24 cellular contexts compared by ENCODE assay signal in genomic region chr2:12202301-12202700, GRCh38.
DNase-seq lines count a peak whose midpoint lies in the region; ATAC-seq and TF ChIP-seq lines count a peak whose summit lies in the region.
"Had no signal": no experiment of that assay in that cellular context is flagged by ENCODE, and none has a peak within 500 bp of the region (broad histone marks: within the 10 kb centered on the region; RNA-seq: fewer than 3 reads in every experiment).

No MANE protein-coding gene starts in this region.

- intact Hi-C loops in IMR-90 (cut with micrococcal nuclease) (no loop called here), thyroid gland (cut with DNase I) (no loop called here), mucosa of descending colon (cut with DNase I, micrococcal nuclease) (no loop called here)
- intact Hi-C loops in dendritic cell treated with granulocyte-macrophage colony-stimulating factor and Interleukin-4, amounts not matched to agents 40 ng/mL and 50 ng/mL, for 4 days (cut with micrococcal nuclease): no loop called here

- peak overlapping the region; percentile 4; the same call in 1 of the 2 replicates for H2BK120ac ChIP-seq in IMR-90 (ENCODE audit: low read depth, low read length)

- H3K14ac ChIP-seq in IMR-90 (replicated peaks; ENCODE audit: low read depth, low read length): 0 out of 2 replicates have a peak overlapping the region, but pooled peaks have one; percentile 53

- no peaks in the 10 kb centered on the region for H3K9me1 ChIP-seq in IMR-90 (ENCODE audit: insufficient read depth, low read length)

- TF ChIP-seq CTCF in IMR-90 (conservative IDR thresholded peaks at IDR 0.05; ENCODE audit: low read depth, low read length) (no peak), thyroid gland (IDR thresholded peaks at IDR 0.05) (no peak), mucosa of descending colon (IDR thresholded peaks at IDR 0.05) (no peak)

- no peak for TF ChIP-seq RAD21 in IMR-90 (IDR thresholded peaks at IDR 0.05; ENCODE audit: low read length)

- no peaks in the 10 kb centered on the region for H4K20me1 ChIP-seq in IMR-90 (ENCODE audit: insufficient read depth, low read length)

- peak overlapping the region; percentile 36 for H3K18ac ChIP-seq in IMR-90 (ENCODE audit: low read depth, low read length)

- H3K23ac ChIP-seq in IMR-90 (ENCODE audit: low read depth, low read length): no peak overlapping the region

- peak overlapping the region in 1 of 2 experiments; percentile 20; a peak in 1 of 4 replicates for H4K8ac ChIP-seq in IMR-90 (ENCODE audit: low read depth in 2 of 2, low read length in 2 of 2)

- peak overlapping the region; percentile 48; the same call in 1 of the 2 replicates for H3K27ac ChIP-seq in IMR-90 (ENCODE audit: insufficient read depth, low read length)
- H3K27ac ChIP-seq in thyroid gland: peak overlapping the region in 1 of 3 donors; percentile 31
- H3K27ac ChIP-seq: gastroesophageal sphincter, psoas muscle, tibial nerve, WERI-Rb-1 had no signal

- peaks cover 13% of the 10 kb centered on the region for H3K4me1 Mint-ChIP-seq in dendritic cell treated with granulocyte-macrophage colony-stimulating factor and Interleukin-4, amounts not matched to agents 40 ng/mL and 50 ng/mL, for 4 days (ENCODE audit: low read depth)
- H3K4me1 Mint-ChIP-seq: activated CD4-positive, alpha-beta memory T cell treated with anti-CD3 and anti-CD28 coated beads, Interleukin-2, amount 10 ng/mL, durations not matched to agents 7 days and 5 days; activated naive CD8-positive, alpha-beta T cell treated with anti-CD3 and anti-CD28 coated beads, Interleukin-2, amount 10 ng/mL, durations not matched to agents 7 days and 5 days had no signal

- H2BK5ac ChIP-seq in IMR-90 (ENCODE audit: low read depth, low read length, poor library complexity, severe bottlenecking): no peak overlapping the region

- H3K36me3 ChIP-seq in IMR-90 (ENCODE audit: control insufficient read depth, insufficient read depth, low read length) (no peaks in the 10 kb centered on the region), thyroid gland (no peaks in the 10 kb centered on the region), mucosa of descending colon (ENCODE audit: low read depth) (no peaks in the 10 kb centered on the region)
- H3K36me3 ChIP-seq: gastroesophageal sphincter, tibial nerve, WERI-Rb-1 had no signal

- peak overlapping the region; percentile 0 for H2AFZ ChIP-seq in IMR-90 (replicated peaks; ENCODE audit: low read length, poor library complexity)

- 0 out of 2 replicates have a peak overlapping the region, but pooled peaks have one; percentile 24 for H2AK5ac ChIP-seq in IMR-90 (ENCODE audit: low read depth, low read length)

- POLR2A ChIA-PET in IMR-90 (lab: Charles Lee; ENCODE audit: unreplicated experiment): no interaction called here

- DNase-seq in IMR-90 (peak; percentile 47), kidney glomerular epithelial cell (lab: John Stamatoyannopoulos, UW) (peak; percentile 64), thyroid gland (peak; percentile 21 to 47), mucosa of descending colon (no peak)
- DNase-seq: activated CD4-positive, alpha-beta memory T cell treated with anti-CD3 and anti-CD28 coated beads, Interleukin-2, amount 10 ng/mL, durations not matched to agents 7 days and 5 days; activated naive CD8-positive, alpha-beta T cell treated with anti-CD3 and anti-CD28 coated beads, Interleukin-2, amount 10 ng/mL, durations not matched to agents 7 days and 5 days; activated T-cell treated with anti-CD3 and anti-CD28 coated beads, Interleukin-2, amount 50 U/mL, for 4 hours; central memory CD4-positive, alpha-beta T cell; DND-41; effector memory CD4-positive, alpha-beta T cell; MM.1S; naive B cell; NCI-H187; NCI-H446 treated with DMSO at 0.1 percent for 48 hours; psoas muscle; stimulated activated naive B cell treated with anti-CD40 and anti-IgM and Interleukin-4, amounts not matched to agents 10 μg/mL and 1 μg/mL and 100 μg/mL, for 72 hours; T-cell; WERI-Rb-1 had no signal

- BruUV-seq in IMR-90 (replicated peaks; lab: Mats Ljungman, UMichigan): no TSS peak

- no peak overlapping the region for H3K9ac ChIP-seq in IMR-90 (ENCODE audit: low read depth, low read length)

- no peaks in the 10 kb centered on the region for H3K27me3 ChIP-seq in IMR-90 (ENCODE audit: control insufficient read depth, insufficient read depth, low read length)
- H3K27me3 ChIP-seq in thyroid gland: no peaks in the 10 kb centered on the region
- H3K27me3 ChIP-seq: gastroesophageal sphincter, tibial nerve had no signal

- in situ Hi-C loops in IMR-90 (cut with MboI; ENCODE audit: low sequenced_read_pairs): no loop called here

- peak overlapping the region; percentile 63; the same call in 1 of the 2 replicates for H2BK20ac ChIP-seq in IMR-90 (ENCODE audit: low read depth, low read length)

- H3K36me3 Mint-ChIP-seq in dendritic cell treated with granulocyte-macrophage colony-stimulating factor and Interleukin-4, amounts not matched to agents 40 ng/mL and 50 ng/mL, for 4 days (ENCODE audit: low read depth): peaks cover 18% of the 10 kb centered on the region
- H3K36me3 Mint-ChIP-seq: T-cell had no signal

- CTCF ChIA-PET in IMR-90 (lab: Yijun Ruan, JAX): interaction anchor here (0.9 to 1.3 kb wide), 2 partner anchors 15 to 28 kb away, joined by 3 read pairs; no protein-coding TSS in a partner anchor

- no peak overlapping the region for H2AK9ac ChIP-seq in IMR-90 (replicated peaks; ENCODE audit: low read depth, low read length, poor library complexity)

- peak overlapping the region; percentile 12; the same call in 1 of the 2 replicates for H4K5ac ChIP-seq in IMR-90 (ENCODE audit: low read depth, low read length)

- no peak overlapping the region for H3K4me3 ChIP-seq in IMR-90 (ENCODE audit: insufficient read depth, low read depth, low read length)
- H3K4me3 ChIP-seq in thyroid gland (replicated peaks in 1 of 3): no peak overlapping the region
- no peak overlapping the region for H3K4me3 ChIP-seq in mucosa of descending colon
- H3K4me3 ChIP-seq: gastroesophageal sphincter, psoas muscle, tibial nerve had no signal

- H3K79me1 ChIP-seq in IMR-90 (ENCODE audit: low read depth in 1 of 2, low read length in 2 of 2): no peaks in the 10 kb centered on the region

- ATAC-seq in IMR-90 (ENCODE audit: low read depth) (peak; percentile 78), GM21619 (IDR thresholded peaks at IDR 0.05; ENCODE audit: unreplicated experiment) (no peak), HG02642 (IDR thresholded peaks at IDR 0.05; ENCODE audit: poor library complexity, unreplicated experiment) (no peak), HG03196 (IDR thresholded peaks at IDR 0.05; ENCODE audit: unreplicated experiment) (no peak), mucosa of descending colon (no peak)
- ATAC-seq: activated T-cell treated with anti-CD3 and anti-CD28 coated beads, Interleukin-2, amount 50 U/mL, for 4 hours; gastroesophageal sphincter; psoas muscle; T-cell had no signal

- dilution Hi-C loops in IMR-90 (cut with HindIII; ENCODE audit: low sequenced_read_pairs, unreplicated experiment): no loop called here

- peak overlapping the region; percentile 63; the same call in 1 of the 3 replicates for H2BK15ac ChIP-seq in IMR-90 (ENCODE audit: low read depth, low read length)

- H3K4me3 Mint-ChIP-seq in dendritic cell treated with granulocyte-macrophage colony-stimulating factor and Interleukin-4, amounts not matched to agents 40 ng/mL and 50 ng/mL, for 4 days: no peak overlapping the region
- H3K4me3 Mint-ChIP-seq: activated CD4-positive, alpha-beta memory T cell treated with anti-CD3 and anti-CD28 coated beads, Interleukin-2, amount 10 ng/mL, durations not matched to agents 7 days and 5 days; activated naive CD8-positive, alpha-beta T cell treated with anti-CD3 and anti-CD28 coated beads, Interleukin-2, amount 10 ng/mL, durations not matched to agents 7 days and 5 days; activated T-cell treated with anti-CD3 and anti-CD28 coated beads, Interleukin-2, amount 50 U/mL, for 4 hours; naive B cell; stimulated activated naive B cell treated with anti-CD40 and anti-IgM and Interleukin-4, amounts not matched to agents 10 μg/mL and 1 μg/mL and 100 μg/mL, for 72 hours; T-cell had no signal

- H4K91ac ChIP-seq in IMR-90 (ENCODE audit: insufficient read depth, low read depth, low read length): 0 out of 2 replicates have a peak overlapping the region, but pooled peaks have one; percentile 23

- H3K27me3 Mint-ChIP-seq in dendritic cell treated with granulocyte-macrophage colony-stimulating factor and Interleukin-4, amounts not matched to agents 40 ng/mL and 50 ng/mL, for 4 days: peaks cover 20% of the 10 kb centered on the region
- H3K27me3 Mint-ChIP-seq: activated naive CD8-positive, alpha-beta T cell treated with anti-CD3 and anti-CD28 coated beads, Interleukin-2, amount 10 ng/mL, durations not matched to agents 7 days and 5 days; naive B cell; stimulated activated naive B cell treated with anti-CD40 and anti-IgM and Interleukin-4, amounts not matched to agents 10 μg/mL and 1 μg/mL and 100 μg/mL, for 72 hours; T-cell had no signal

- H3K4me2 ChIP-seq in IMR-90 (ENCODE audit: low read depth, low read length): peak overlapping the region; percentile 53

- H3K4me1 ChIP-seq in IMR-90 (ENCODE audit: control insufficient read depth, insufficient read depth, low read length) (peaks cover 3% of the 10 kb centered on the region), thyroid gland (no peaks in the 10 kb centered on the region), mucosa of descending colon (ENCODE audit: low read depth) (no peaks in the 10 kb centered on the region)
- H3K4me1 ChIP-seq: psoas muscle had no signal

- H3K9me3 ChIP-seq in IMR-90 (ENCODE audit: control insufficient read depth, insufficient read depth, low read length) (no peaks in the 10 kb centered on the region; the same call in 1 of the 2 replicates), thyroid gland (no peaks in the 10 kb centered on the region), mucosa of descending colon (no peaks in the 10 kb centered on the region)
- H3K9me3 ChIP-seq: tibial nerve had no signal

- no peak overlapping the region for H3K56ac ChIP-seq in IMR-90 (ENCODE audit: extremely low read depth, insufficient read depth, low read length)

- no peak overlapping the region for H3K4ac ChIP-seq in IMR-90 (ENCODE audit: low read depth, low read length)

- WGBS in IMR-90 (ENCODE audit: extremely low coverage in 2 of 2, insufficient read length in 1 of 2), 2 experiments: 35% methylated on average over 4 of the region's 7 CpGs; no CpG with 5 or more reads in 1 of the 2 experiments
- 34 to 39% methylated on average over 7 of the region's 7 CpGs for WGBS in thyroid gland, 2 donors

- H3K9me3 Mint-ChIP-seq in dendritic cell treated with granulocyte-macrophage colony-stimulating factor and Interleukin-4, amounts not matched to agents 40 ng/mL and 50 ng/mL, for 4 days: peaks cover 37% of the 10 kb centered on the region

- TF ChIP-seq POLR2A in IMR-90 (IDR thresholded peaks at IDR 0.05; ENCODE audit: low read depth, low read length) (no peak), thyroid gland (IDR thresholded peaks at IDR 0.05) (no peak)

- H3K27ac Mint-ChIP-seq in dendritic cell treated with granulocyte-macrophage colony-stimulating factor and Interleukin-4, amounts not matched to agents 40 ng/mL and 50 ng/mL, for 4 days: peak overlapping the region; percentile 62
- H3K27ac Mint-ChIP-seq: activated CD4-positive, alpha-beta memory T cell treated with anti-CD3 and anti-CD28 coated beads, Interleukin-2, amount 10 ng/mL, durations not matched to agents 7 days and 5 days; activated naive CD8-positive, alpha-beta T cell treated with anti-CD3 and anti-CD28 coated beads, Interleukin-2, amount 10 ng/mL, durations not matched to agents 7 days and 5 days; T-cell had no signal

Comparison
In these comparisons a context has a peak if more than half of its experiments do, and no peak if none do; other contexts are left out.
1. DNase-seq: peak in IMR-90 (single experiment), kidney glomerular epithelial cell (single experiment) and thyroid gland (2 of 2); none in mucosa of descending colon (0 of 3).